21 cellular contexts compared by ENCODE assay signal in genomic region chr14:63941023-63941422, GRCh38.
DNase-seq lines count a peak whose midpoint lies in the region; ATAC-seq and TF ChIP-seq lines count a peak whose summit lies in the region.
"Had no signal": no experiment of that assay in that cellular context is flagged by ENCODE, and none has a peak within 500 bp of the region (broad histone marks: within the 10 kb centered on the region; RNA-seq: fewer than 3 reads in every experiment).

No MANE protein-coding gene starts in this region.

- TF ChIP-seq CTCF in DND-41 (IDR thresholded peaks at IDR 0.05; ENCODE audit: borderline replicate concordance, extremely low read depth, low read length, poor library complexity, severe bottlenecking) (no peak), brain microvascular endothelial cell (IDR thresholded peaks at IDR 0.05; ENCODE audit: low read depth, low read length, missing control alignments) (no peak)

- no peaks in the 10 kb centered on the region for H3K27me3 ChIP-seq in CD4-positive, alpha-beta memory T cell (ENCODE audit: insufficient read depth, low read length)
- H3K27me3 ChIP-seq in DND-41 (ENCODE audit: insufficient read depth, low read length, poor library complexity) (no peaks in the 10 kb centered on the region), brain microvascular endothelial cell (replicated peaks) (no peaks in the 10 kb centered on the region)
- H3K27me3 ChIP-seq: heart left ventricle had no signal

- peaks cover 57% of the 10 kb centered on the region for H3K4me1 ChIP-seq in CD4-positive, alpha-beta memory T cell (ENCODE audit: insufficient read depth, low read length)
- H3K4me1 ChIP-seq in DND-41 (ENCODE audit: insufficient read depth, low read length) = peaks cover 44% of the 10 kb centered on the region

- intact Hi-C loops in CD4-positive, alpha-beta memory T cell (cut with micrococcal nuclease) = no loop called here

- H3K9me3 ChIP-seq in CD4-positive, alpha-beta memory T cell (ENCODE audit: control insufficient read depth in 1 of 2, low read length in 2 of 2) = no peaks in the 10 kb centered on the region
- H3K9me3 ChIP-seq in DND-41 (ENCODE audit: insufficient read depth, low read length, severe bottlenecking) (no peaks in the 10 kb centered on the region), T-helper 17 cell (ENCODE audit: control insufficient read depth, low read length, poor library complexity, severe bottlenecking) (no peaks in the 10 kb centered on the region)
- H3K9me3 ChIP-seq: heart left ventricle had no signal

- CTCF ChIA-PET in CD4-positive, alpha-beta memory T cell (lab: Charles Lee; ENCODE audit: partially characterized antibody) = interaction anchor here (1.3 to 3.2 kb wide), 3 partner anchors 51 to 88 kb away, joined by 3 to 23 read pairs (median 5); partner anchors contain the start of gene SYNE2

- in situ Hi-C loops in brain microvascular endothelial cell (cut with HindIII; ENCODE audit: low pct_ligation_motif_present, low sequenced_read_pairs) = no loop called here

- no peak for ATAC-seq in DND-41 (ENCODE audit: insufficient read depth, low read depth)
- peak; percentile 39 for ATAC-seq in T-helper 17 cell
- ATAC-seq in effector memory CD8-positive, alpha-beta T cell (replicated peaks) = peak; percentile 67
- ATAC-seq in GM19035 (IDR thresholded peaks at IDR 0.05; ENCODE audit: unreplicated experiment) = no peak
- ATAC-seq: heart left ventricle, left cardiac atrium had no signal

- H3K36me3 Mint-ChIP-seq in CD4-positive, alpha-beta memory T cell = peaks cover 14 to 29% of the 10 kb centered on the region in 2 donors
- no peaks in the 10 kb centered on the region for H3K36me3 Mint-ChIP-seq in T-helper 17 cell (ENCODE audit: low read depth)
- peaks cover 41% of the 10 kb centered on the region for H3K36me3 Mint-ChIP-seq in effector memory CD8-positive, alpha-beta T cell (ENCODE audit: insufficient read depth)

- no peaks in the 10 kb centered on the region for H3K9me3 Mint-ChIP-seq in CD4-positive, alpha-beta memory T cell
- no peaks in the 10 kb centered on the region for H3K9me3 Mint-ChIP-seq in effector memory CD8-positive, alpha-beta T cell
- H3K9me3 Mint-ChIP-seq: activated B cell treated with CpG ODN at 0.5 μM for 24 hours had no signal

- peak overlapping the region in 1 of 8 donors; percentile 54 for H3K4me3 Mint-ChIP-seq in CD4-positive, alpha-beta memory T cell
- H3K4me3 Mint-ChIP-seq in T-helper 17 cell = peak overlapping the region; percentile 10
- peak overlapping the region in 1 of 2 donors; percentile 51 for H3K4me3 Mint-ChIP-seq in effector memory CD8-positive, alpha-beta T cell
- H3K4me3 Mint-ChIP-seq: activated B cell treated with CpG ODN at 0.5 μM for 24 hours had no signal

- peak overlapping the region; percentile 18 for H3K27ac ChIP-seq in CD4-positive, alpha-beta memory T cell (ENCODE audit: low read depth, low read length)
- H3K27ac ChIP-seq in DND-41 (ENCODE audit: low read length) = peak overlapping the region; percentile 61
- no peak overlapping the region for H3K27ac ChIP-seq in brain microvascular endothelial cell
- H3K27ac ChIP-seq: heart left ventricle, RWPE1, SK-N-MC had no signal

- H3K4me1 Mint-ChIP-seq in CD4-positive, alpha-beta memory T cell = peaks cover 13 to 29% (median 23%) of the 10 kb centered on the region in 4 donors
- H3K4me1 Mint-ChIP-seq in T-helper 17 cell = peaks cover 10% of the 10 kb centered on the region
- peaks cover 4 to 15% of the 10 kb centered on the region in 2 donors for H3K4me1 Mint-ChIP-seq in effector memory CD8-positive, alpha-beta T cell (ENCODE audit: low read depth in 2 of 2)
- H3K4me1 Mint-ChIP-seq: activated B cell treated with CpG ODN at 0.5 μM for 24 hours had no signal

- peaks cover 37% of the 10 kb centered on the region for H3K79me2 ChIP-seq in DND-41 (ENCODE audit: insufficient read depth, low read length)

- H3K4me2 ChIP-seq in DND-41 (ENCODE audit: insufficient read depth, low read length) = no peak overlapping the region

- H3K27ac Mint-ChIP-seq in CD4-positive, alpha-beta memory T cell = peak overlapping the region in 5 of 7 donors; percentile 29 to 87 (median 66)
- peak overlapping the region; percentile 80 for H3K27ac Mint-ChIP-seq in T-helper 17 cell
- H3K27ac Mint-ChIP-seq in effector memory CD8-positive, alpha-beta T cell = peak overlapping the region; percentile 66 to 90
- H3K27ac Mint-ChIP-seq: activated B cell treated with CpG ODN at 0.5 μM for 24 hours had no signal

- POLR2A ChIA-PET in CD4-positive, alpha-beta memory T cell (lab: Charles Lee; ENCODE audit: partially characterized antibody) = interaction anchor here (0.9 to 4.7 kb wide), 9 partner anchors 9 to 88 kb away, joined by 3 to 57 read pairs (median 4); partner anchors contain the start of gene SYNE2

- H3K36me3 ChIP-seq in CD4-positive, alpha-beta memory T cell (ENCODE audit: insufficient read depth, low read length) = peaks cover 14% of the 10 kb centered on the region
- H3K36me3 ChIP-seq in DND-41 (ENCODE audit: insufficient read depth, low read length) (peaks cover 42% of the 10 kb centered on the region), brain microvascular endothelial cell (replicated peaks) (no peaks in the 10 kb centered on the region)

- no peak overlapping the region for H2AFZ ChIP-seq in DND-41 (ENCODE audit: low read depth, low read length)

- no peak for DNase-seq in CD4-positive, alpha-beta memory T cell
- no peak for DNase-seq in DND-41
- no peak for DNase-seq in T-helper 17 cell
- DNase-seq in effector memory CD8-positive, alpha-beta T cell = no peak
- DNase-seq in AG20443 (ENCODE audit: low spot score) = no peak
- DNase-seq in brain microvascular endothelial cell = no peak
- DNase-seq: activated B cell treated with CpG ODN at 0.5 μM for 24 hours; anterior cingulate cortex; caudate nucleus; COR-L47; heart left ventricle; KG1; left cardiac atrium; mesenchymal stem cell; NCI-H187 treated with DMSO at 0.1 percent for 48 hours; NCI-H446; stimulated activated CD4-positive, alpha-beta T cell treated with anti-CD3 and anti-CD28 coated beads, Interleukin-2, amount 100 ng/mL, for 48 hours; T1000 had no signal

- H3K9ac ChIP-seq in DND-41 (ENCODE audit: low read depth, low read length) = no peak overlapping the region

- H3K4me3 ChIP-seq in CD4-positive, alpha-beta memory T cell (ENCODE audit: low read length in 2 of 2) = no peak overlapping the region
- no peak overlapping the region for H3K4me3 ChIP-seq in DND-41 (ENCODE audit: low read depth in 1 of 2, low read length in 2 of 2)
- no peak overlapping the region for H3K4me3 ChIP-seq in brain microvascular endothelial cell (ENCODE audit: low read depth, low read length)
- H3K4me3 ChIP-seq: heart left ventricle, SK-N-MC had no signal

- no peaks in the 10 kb centered on the region for H3K27me3 Mint-ChIP-seq in CD4-positive, alpha-beta memory T cell
- H3K27me3 Mint-ChIP-seq in T-helper 17 cell = no peaks in the 10 kb centered on the region
- no peaks in the 10 kb centered on the region for H3K27me3 Mint-ChIP-seq in effector memory CD8-positive, alpha-beta T cell
- H3K27me3 Mint-ChIP-seq: activated B cell treated with CpG ODN at 0.5 μM for 24 hours had no signal

- H4K20me1 ChIP-seq in DND-41 (ENCODE audit: insufficient read depth, low read length) = no peaks in the 10 kb centered on the region

Comparison
In these comparisons a context has a peak if more than half of its experiments do, and no peak if none do; other contexts are left out.
1. ATAC-seq: peak in T-helper 17 cell (single experiment) and effector memory CD8-positive, alpha-beta T cell (single experiment); none in DND-41 (single experiment) and GM19035 (single experiment).
2. Peak in every context shown above with its lines, with median percentiles within 50 percentile points of each other: H3K27ac Mint-ChIP-seq.